ENCODE assay signal across 14 cellular contexts in the genomic region with DNA sequence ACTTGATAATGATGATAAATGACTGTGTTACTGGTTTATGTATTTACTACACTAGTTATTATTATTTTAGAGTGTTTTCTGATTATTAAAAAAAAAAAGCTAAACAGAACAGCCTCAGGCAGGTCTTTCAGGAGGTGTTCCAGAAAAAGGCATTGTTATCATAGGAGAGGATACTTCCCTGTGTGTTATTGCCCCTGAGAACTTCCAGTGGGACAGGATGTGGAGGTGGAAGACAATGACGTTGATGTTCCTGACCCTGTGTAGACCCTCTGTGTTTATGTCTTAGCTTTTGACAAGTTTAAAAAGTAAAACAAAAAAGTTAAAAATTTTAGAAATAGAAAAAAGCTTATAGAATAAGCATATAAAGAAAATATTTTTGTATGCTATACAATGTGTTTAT.
"Had no signal": no experiment of that assay in that cellular context is flagged by ENCODE, and none has a peak within 500 bp of the region (broad histone marks: within the 10 kb centered on the region; RNA-seq: fewer than 3 reads in every experiment).

No MANE protein-coding gene starts in this region.

- H3K36me3 ChIP-seq: breast epithelium, lower lobe of right lung, neural progenitor cell, ovary, upper lobe of right lung had no signal

- H3K27ac ChIP-seq: epithelial cell of prostate, lower lobe of right lung, neural progenitor cell, ovary, upper lobe of right lung had no signal

- H3K36me3 Mint-ChIP-seq: activated naive CD4-positive, alpha-beta T cell treated with anti-CD3 and anti-CD28 coated beads, Interleukin-2, amount 50 U/mL, for 72 hours; neural progenitor cell; stimulated activated effector memory CD8-positive, alpha-beta T cell treated with anti-CD3 and anti-CD28 coated beads, Interleukin-12 subunit alpha, Interleukin-12 subunit beta, amount 100 ng/mL, for 72 hours had no signal

- H3K4me3 ChIP-seq: breast epithelium, lower lobe of right lung, neural progenitor cell, ovary, skin epidermis, upper lobe of right lung had no signal

- ATAC-seq: activated CD8-positive, alpha-beta memory T cell treated with anti-CD3 and anti-CD28 coated beads, Interleukin-2, amount 10 ng/mL, durations not matched to agents 7 days and 5 days; activated naive CD4-positive, alpha-beta T cell treated with anti-CD3 and anti-CD28 coated beads, Interleukin-2, amount 50 U/mL, for 72 hours; lower lobe of right lung; upper lobe of right lung had no signal

- H3K9me3 Mint-ChIP-seq: activated naive CD4-positive, alpha-beta T cell treated with anti-CD3 and anti-CD28 coated beads, Interleukin-2, amount 50 U/mL, for 72 hours; activated T-cell treated with anti-CD3 and anti-CD28 coated beads, Interleukin-2, amount 50 U/mL, for 24 hours; neural progenitor cell; stimulated activated effector memory CD8-positive, alpha-beta T cell treated with anti-CD3 and anti-CD28 coated beads, Interleukin-12 subunit alpha, Interleukin-12 subunit beta, amount 100 ng/mL, for 72 hours had no signal

- DNase-seq: activated CD4-positive, alpha-beta T cell treated with anti-CD3 and anti-CD28 coated beads, Interleukin-2, amount 50 U/mL, for 48 hours; activated CD8-positive, alpha-beta memory T cell treated with anti-CD3 and anti-CD28 coated beads, Interleukin-2, amount 10 ng/mL, durations not matched to agents 7 days and 5 days; activated effector memory CD4-positive, alpha-beta T cell treated with anti-CD3 and anti-CD28 coated beads, Interleukin-2, amount 50 U/mL, for 16 hours; activated T-cell treated with anti-CD3 and anti-CD28 coated beads, Interleukin-2, amount 50 U/mL, for 24 hours; effector CD4-positive, alpha-beta T cell; lower lobe of right lung; ovary; upper lobe of right lung had no signal

- H3K27me3 ChIP-seq: breast epithelium, neural progenitor cell, ovary, upper lobe of right lung had no signal

- H3K9me3 ChIP-seq: breast epithelium, lower lobe of right lung, ovary, upper lobe of right lung had no signal

- H3K4me1 Mint-ChIP-seq: neural progenitor cell had no signal

- H3K27me3 Mint-ChIP-seq: activated CD8-positive, alpha-beta memory T cell treated with anti-CD3 and anti-CD28 coated beads, Interleukin-2, amount 10 ng/mL, durations not matched to agents 7 days and 5 days; activated T-cell treated with anti-CD3 and anti-CD28 coated beads, Interleukin-2, amount 50 U/mL, for 24 hours had no signal

- H3K4me1 ChIP-seq: breast epithelium, neural progenitor cell had no signal

- H3K4me3 Mint-ChIP-seq: activated CD8-positive, alpha-beta memory T cell treated with anti-CD3 and anti-CD28 coated beads, Interleukin-2, amount 10 ng/mL, durations not matched to agents 7 days and 5 days; activated T-cell treated with anti-CD3 and anti-CD28 coated beads, Interleukin-2, amount 50 U/mL, for 24 hours; neural progenitor cell; stimulated activated effector memory CD8-positive, alpha-beta T cell treated with anti-CD3 and anti-CD28 coated beads, Interleukin-12 subunit alpha, Interleukin-12 subunit beta, amount 100 ng/mL, for 72 hours had no signal
